Comparison of ENCODE assay signal across 9 cellular contexts in the genomic region with DNA sequence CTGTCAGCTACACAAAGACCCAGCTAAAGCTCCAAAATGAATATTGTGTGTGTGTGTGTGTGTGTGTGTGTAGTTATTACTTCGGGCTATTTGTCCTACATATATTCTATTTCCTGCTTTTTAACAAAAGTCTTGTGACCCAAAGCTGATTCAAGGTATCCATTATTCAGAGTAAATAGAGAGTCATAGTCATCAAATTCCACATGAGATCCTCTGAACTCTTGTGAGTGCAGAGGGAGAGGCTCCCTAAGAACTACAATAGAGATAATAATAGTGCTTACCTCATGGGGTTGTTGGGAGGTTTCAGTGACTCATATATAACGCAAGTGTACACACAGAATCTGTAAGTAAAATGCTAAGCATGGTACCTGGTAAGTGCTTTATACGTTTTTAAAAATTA. TPM values are rescaled to one million over a fixed set of nuclear protein-coding genes. Genes with fewer than 3 reads are reported as not detected.
A peak's percentile ranks its signal among the peaks of the same experiment; 100 is the strongest.
DNase-seq lines count a peak whose midpoint lies in the region; ATAC-seq and TF ChIP-seq lines count a peak whose summit lies in the region.
"Had no signal": no experiment of that assay in that cellular context is flagged by ENCODE, and none has a peak within 500 bp of the region (broad histone marks: within the 10 kb centered on the region; RNA-seq: fewer than 3 reads in every experiment).

No MANE protein-coding gene starts in this region.

- H2AFZ ChIP-seq in ACC112 (ENCODE audit: low read length, unreplicated experiment) = no peak overlapping the region

- H3K79me2 ChIP-seq in ACC112 (ENCODE audit: control insufficient read depth, insufficient read depth, low read length, unreplicated experiment) = no peaks in the 10 kb centered on the region

- DNase-seq in HFFc6 (peak; percentile 82), SK-MEL-5 (ENCODE audit: low read depth, low spot score) (peak; percentile 95), foreskin melanocyte (peak; percentile 69), GM13977 (ENCODE audit: low spot score) (no peak), RPMI8226 (no peak)
- DNase-seq in stimulated activated CD4-positive, alpha-beta T cell treated with anti-CD3 and anti-CD28 coated beads, Interleukin-1b, Interleukin-23, amount 100 ng/mL, for 48 hours = no peak
- DNase-seq: GDM1 had no signal

- no peak overlapping the region for H3K4me3 ChIP-seq in ACC112 (ENCODE audit: low read depth, low read length)

- no peaks in the 10 kb centered on the region for H3K9me3 Mint-ChIP-seq in HFFc6

- ATAC-seq in GM19351 (IDR thresholded peaks at IDR 0.05; ENCODE audit: unreplicated experiment) = no peak

- no peaks in the 10 kb centered on the region for H3K27me3 ChIP-seq in ACC112 (ENCODE audit: insufficient read depth, low read length)

- TF ChIP-seq CTCF in HFFc6 (IDR thresholded peaks at IDR 0.05) (no peak), GM13977 (IDR thresholded peaks at IDR 0.05; ENCODE audit: extremely low read depth, insufficient read depth, missing control alignments) (no peak)

- H3K4me1 Mint-ChIP-seq in HFFc6 (ENCODE audit: low read depth) = peaks cover 62% of the 10 kb centered on the region

- no peaks in the 10 kb centered on the region for H3K36me3 ChIP-seq in ACC112 (ENCODE audit: insufficient read depth, low read length)

- in situ Hi-C loops in SK-MEL-5 (cut with HindIII; ENCODE audit: low pct_unique_long_range_greater_than_20kb, low sequenced_read_pairs) = no loop called here
- in situ Hi-C loops in GM13977 (cut with MboI; ENCODE audit: low pct_unique_long_range_greater_than_20kb, low sequenced_read_pairs, unreplicated experiment) = no loop called here

- peaks cover 56% of the 10 kb centered on the region for H3K4me1 ChIP-seq in ACC112 (ENCODE audit: control insufficient read depth, insufficient read depth, low read length, unreplicated experiment)

- H3K36me3 Mint-ChIP-seq in HFFc6 (ENCODE audit: low read depth) = no peaks in the 10 kb centered on the region

- peak overlapping the region; percentile 65; the same call in 1 of the 2 replicates for H3K4me3 Mint-ChIP-seq in HFFc6

- H3K27ac Mint-ChIP-seq in HFFc6 = peak overlapping the region; percentile 94

- H3K27me3 Mint-ChIP-seq in HFFc6 (ENCODE audit: insufficient read depth) = no peaks in the 10 kb centered on the region; the same call in 1 of the 2 replicates

- H3K27ac ChIP-seq in ACC112 (ENCODE audit: low read depth, low read length) = peak overlapping the region; percentile 79

RNA-seq across cellular contexts. Expression of gene GPCPD1, which starts 43.8 kb away (rescaled TPM):
- total RNA-seq in HFFc6 (2021; fragmentation: NEBNext Ultra II Directional; extraction: Animal tissue kit (Norgen Biotek cat#: 25700)) = 10 to 100 TPM; 15.1 to 18.5 (median 16.4) TPM
- 13.5 and 17.8 TPM in 2 replicates for total RNA-seq in SK-MEL-5 (2014; rRNA removed; shearing (Covaris generic))
- polyA plus RNA-seq in SK-MEL-5 (2015; cell fraction: cytosol; rRNA removed) = 11.7 and 14.4 TPM in 2 replicates
- polyA plus RNA-seq in SK-MEL-5 (2015; cell fraction: nucleus; rRNA removed) = 91.9 and 94.9 TPM in 2 replicates

Comparison
In these comparisons a context has a peak if more than half of its experiments do, and no peak if none do; other contexts are left out.
1. DNase-seq: peak in HFFc6 (single experiment), SK-MEL-5 (single experiment) and foreskin melanocyte (single experiment); none in GM13977 (single experiment), stimulated activated CD4-positive, alpha-beta T cell treated with anti-CD3 and anti-CD28 coated beads, Interleukin-1b, Interleukin-23, amount 100 ng/mL, for 48 hours (single experiment) and RPMI8226 (single experiment).